Comparison of ENCODE assay signal across 28 cellular contexts in genomic region chr17:72646176-72646575, GRCh38.
"Had no signal": no experiment of that assay in that cellular context is flagged by ENCODE, and none has a peak within 500 bp of the region (broad histone marks: within the 10 kb centered on the region; RNA-seq: fewer than 3 reads in every experiment).

No MANE protein-coding gene starts in this region.

- H3K9me2 ChIP-seq: SK-N-SH had no signal

- ATAC-seq: activated naive CD4-positive, alpha-beta T cell treated with anti-CD3 and anti-CD28 coated beads, Interleukin-2, amount 50 U/mL, for 72 hours; activated naive CD8-positive, alpha-beta T cell treated with anti-CD3 and anti-CD28 coated beads, Interleukin-2, amount 50 U/mL, for 24 hours; activated T-cell treated with anti-CD3 and anti-CD28 coated beads, Interleukin-2, amount 50 U/mL, for 4 hours had no signal

- H3K4me2 ChIP-seq: SK-N-SH had no signal

- H3K27me3 ChIP-seq: cardiac muscle cell, Peyer's patch had no signal

- FAIRE-seq: astrocyte had no signal

- H3K4me1 ChIP-seq: SJCRH30 had no signal

- H3K27ac ChIP-seq: cardiac muscle cell, Peyer's patch, RWPE1, SJCRH30, VCaP had no signal

- H3K4me3 ChIP-seq: cardiac muscle cell, Peyer's patch, SJCRH30 had no signal

- H3K36me3 ChIP-seq: cardiac muscle cell, Peyer's patch, SJCRH30 had no signal

- DNase-seq: activated CD4-positive, alpha-beta memory T cell treated with anti-CD3 and anti-CD28 coated beads for 36 hours; activated CD4-positive, alpha-beta T cell treated with anti-CD3 and anti-CD28 coated beads, Interleukin-2, amount 10 ng/mL, durations not matched to agents 7 days and 5 days; activated CD4-positive, CD25-positive, alpha-beta regulatory T cell; activated CD8-positive, alpha-beta memory T cell treated with anti-CD3 and anti-CD28 coated beads for 24 hours; activated effector memory CD4-positive, alpha-beta T cell treated with anti-CD3 and anti-CD28 coated beads, Interleukin-2, amount 50 U/mL, for 16 hours; activated naive CD4-positive, alpha-beta T cell treated with Interleukin-2 at 50 U/mL for 16 hours; activated naive CD8-positive, alpha-beta T cell treated with anti-CD3 and anti-CD28 coated beads, Interleukin-2, amount 50 U/mL, for 24 hours; activated T-cell treated with anti-CD3 and anti-CD28 coated beads, Interleukin-2, amount 50 U/mL, for 4 hours; amygdala; MM.1S; NCI-H1105; NCI-H1436; NCI-H1694 treated with DMSO at 0.1 percent for 48 hours; NCI-H2029 treated with DMSO at 0.1 percent for 48 hours; NCI-H345; NCI-H510A; NCI-H526 treated with DMSO at 0.1 percent for 48 hours; NCI-H82; Peyer's patch; Right ventricle myocardium superior; SJCRH30; SK-N-SH; T-helper 1 cell had no signal

- H3K9me3 ChIP-seq: Peyer's patch, SJCRH30, SK-N-SH had no signal

- H3K9ac ChIP-seq: SK-N-SH had no signal
